8 cellular contexts compared by ENCODE assay signal in genomic region chr4:99893991-99894981, GRCh38. TPM values are rescaled to one million over a fixed set of nuclear protein-coding genes. Genes with fewer than 3 reads are reported as not detected.
A peak's percentile ranks its signal among the peaks of the same experiment; 100 is the strongest.
DNase-seq lines count a peak whose midpoint lies in the region; ATAC-seq and TF ChIP-seq lines count a peak whose summit lies in the region.

A gene with protein sequence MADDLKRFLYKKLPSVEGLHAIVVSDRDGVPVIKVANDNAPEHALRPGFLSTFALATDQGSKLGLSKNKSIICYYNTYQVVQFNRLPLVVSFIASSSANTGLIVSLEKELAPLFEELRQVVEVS (minus strand): TSS chr4:99894427. CDS start chr4:99893963, 464 bp downstream.

- intact Hi-C loops in vagina (cut with DNase I): loop anchor here (2.0 to 5.0 kb wide), 2 partner anchors 53 to 331 kb away; partner anchors contain the start of gene DNAJB14

- peak within 1 kb of the TSS; percentile 84 for H3K4me2 ChIP-seq in hepatocyte

- H3K36me3 ChIP-seq in hepatocyte (replicated peaks; ENCODE audit: insufficient read depth, low read depth) (no peaks in the 10 kb centered on the region), rectal smooth muscle tissue (ENCODE audit: control insufficient read depth, insufficient read depth, low read length) (no peaks in the 10 kb centered on the region), vagina (peaks cover 0 to 4% of the 10 kb centered on the region in 2 donors)

- H4K20me1 ChIP-seq in hepatocyte (ENCODE audit: insufficient read depth, poor library complexity, severe bottlenecking): no peaks in the 10 kb centered on the region

- peak within 1 kb of the TSS; percentile 67 for H2AFZ ChIP-seq in hepatocyte

- peak; percentile 100 for ATAC-seq in GM18511 (IDR thresholded peaks at IDR 0.05; ENCODE audit: unreplicated experiment)
- peak; percentile 100 for ATAC-seq in HG03025 (IDR thresholded peaks at IDR 0.05; ENCODE audit: low FRiP score, unreplicated experiment)

- no peak for TF ChIP-seq POLR2A in vagina (IDR thresholded peaks at IDR 0.05)

- H3K9me3 ChIP-seq in hepatocyte (ENCODE audit: low read depth) (no peaks in the 10 kb centered on the region), vagina (no peaks in the 10 kb centered on the region)

- no peaks in the 10 kb centered on the region for H3K9me2 ChIP-seq in hepatocyte (replicated peaks; ENCODE audit: insufficient read depth)

- H3K4me1 ChIP-seq in hepatocyte (ENCODE audit: insufficient read depth) (peaks cover 8% of the 10 kb centered on the region), rectal smooth muscle tissue (ENCODE audit: control insufficient read depth, insufficient read depth, low read length) (peaks cover 13% of the 10 kb centered on the region), vagina (peaks cover 43% of the 10 kb centered on the region)

- no peak for TF ChIP-seq CTCF in astrocyte of the cerebellum (IDR thresholded peaks at IDR 0.05; ENCODE audit: low read depth, low read length, missing control alignments)
- TF ChIP-seq CTCF in hepatocyte (IDR thresholded peaks at IDR 0.05; ENCODE audit: poor library complexity): no peak
- no peak for TF ChIP-seq CTCF in vagina (IDR thresholded peaks at IDR 0.05)

- H3K27me3 ChIP-seq in hepatocyte (no peaks in the 10 kb centered on the region), rectal smooth muscle tissue (ENCODE audit: control insufficient read depth, insufficient read depth, low read length) (no peaks in the 10 kb centered on the region), vagina (no peaks in the 10 kb centered on the region)

- in situ Hi-C loops in astrocyte of the cerebellum (cut with HindIII; ENCODE audit: low sequenced_read_pairs): no loop called here

- peak; percentile 79 to 85 for DNase-seq in NCI-H2081 (lab: John Stamatoyannopoulos, UW)
- DNase-seq in T-helper 9 cell: peak; percentile 79
- peak; percentile 68 for DNase-seq in astrocyte of the cerebellum (ENCODE audit: low read depth)
- peak; percentile 96 for DNase-seq in hepatocyte (ENCODE audit: low spot score)
- DNase-seq in vagina (ENCODE audit: extremely low spot score in 2 of 2): peak; percentile 94 to 98

- peaks cover 47% of the 10 kb centered on the region for H3K79me2 ChIP-seq in hepatocyte

- H3K4me3 ChIP-seq in astrocyte of the cerebellum (ENCODE audit: low read depth, low read length) (peak within 1 kb of the TSS; percentile 93), hepatocyte (peak within 1 kb of the TSS; percentile 51), rectal smooth muscle tissue (ENCODE audit: low read length) (peak within 1 kb of the TSS; percentile 89), vagina (peak within 1 kb of the TSS; percentile 74 to 90)

- peak within 1 kb of the TSS; percentile 69 for H3K9ac ChIP-seq in rectal smooth muscle tissue (ENCODE audit: low read length)

- peak within 1 kb of the TSS; percentile 91 for H3K27ac ChIP-seq in hepatocyte
- H3K27ac ChIP-seq in rectal smooth muscle tissue (ENCODE audit: low read depth, low read length): peak within 1 kb of the TSS; percentile 83
- H3K27ac ChIP-seq in vagina: peak within 1 kb of the TSS; percentile 89

- WGBS in hepatocyte (ENCODE audit: low lambda C conversion rate, missing lambda C conversion rate): 3% methylated on average over 35 of the region's 49 CpGs

RNA-seq across cellular contexts. Expression of the gene that starts here (rescaled TPM):
- 133 and 143 TPM in 2 replicates for total RNA-seq in hepatocyte
- polyA plus RNA-seq in hepatocyte: 90.7 and 126 TPM in 2 replicates
- 46.2 TPM for total RNA-seq in vagina

Comparison
In these comparisons a context has a peak if more than half of its experiments do, and no peak if none do; other contexts are left out.
1. Peak in every context shown above with its lines: DNase-seq, ATAC-seq, H3K4me3 ChIP-seq and H3K27ac ChIP-seq.